In the genomic region with DNA sequence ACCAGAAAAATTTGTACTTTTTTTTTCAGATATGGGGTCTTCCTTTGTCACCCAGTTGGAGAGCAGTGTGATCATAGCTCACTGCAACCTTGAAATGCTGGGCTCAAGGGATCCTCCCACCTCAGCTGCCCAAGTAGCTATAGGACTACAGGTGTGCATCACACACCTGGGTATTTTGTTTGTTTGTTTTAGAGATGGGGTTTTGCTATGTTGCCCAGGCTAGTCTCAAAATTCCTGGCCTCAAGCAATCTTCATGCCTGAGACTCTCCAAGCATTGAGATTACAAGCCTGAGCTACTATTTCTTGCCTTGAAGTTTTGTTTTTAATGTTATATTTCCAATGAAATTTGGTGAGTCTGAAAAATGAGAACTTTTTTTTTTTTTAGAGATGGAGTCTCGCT, we compare ENCODE assay signal across 15 cellular contexts.
DNase-seq lines count a peak whose midpoint lies in the region; ATAC-seq and TF ChIP-seq lines count a peak whose summit lies in the region.
"Had no signal": no experiment of that assay in that cellular context is flagged by ENCODE, and none has a peak within 500 bp of the region (broad histone marks: within the 10 kb centered on the region; RNA-seq: fewer than 3 reads in every experiment).

No MANE protein-coding gene starts in this region.

- no peak overlapping the region; the same call in 1 of the 2 replicates for H3K9ac ChIP-seq in PC-3 (ENCODE audit: low read length)
- H3K9ac ChIP-seq: SK-N-SH had no signal

- no peaks in the 10 kb centered on the region for H3K36me3 ChIP-seq in PC-3 (ENCODE audit: low read depth, low read length)
- H3K36me3 ChIP-seq in CD8-positive, alpha-beta T cell (ENCODE audit: insufficient read depth, low read length) = no peaks in the 10 kb centered on the region

- H3K27ac ChIP-seq in PC-3 (ENCODE audit: low read length) (peak overlapping the region; percentile 64), epithelial cell of prostate (peak overlapping the region; percentile 49)
- H3K27ac ChIP-seq in CD8-positive, alpha-beta T cell (ENCODE audit: low read depth, low read length) = no peak overlapping the region

- no peak overlapping the region for H3K27ac Mint-ChIP-seq in CD8-positive, alpha-beta T cell
- H3K27ac Mint-ChIP-seq: B cell, CD14-positive monocyte, GM23338 had no signal

- H2AFZ ChIP-seq in PC-3 (ENCODE audit: low read length) = no peak overlapping the region
- H2AFZ ChIP-seq: GM23338 had no signal

- POLR2A ChIA-PET in PC-3 (lab: Charles Lee; ENCODE audit: unreplicated experiment) = no interaction called here
- POLR2A ChIA-PET in CD8-positive, alpha-beta T cell (lab: Charles Lee) = no interaction called here

- no peaks in the 10 kb centered on the region for H3K79me2 ChIP-seq in PC-3 (ENCODE audit: low read length)

- TF ChIP-seq CTCF in PC-3 (conservative IDR thresholded peaks at IDR 0.05; ENCODE audit: low read depth, low read length) = no peak
- TF ChIP-seq CTCF in CD8-positive, alpha-beta T cell (IDR thresholded peaks at IDR 0.05) = no peak

- CTCF ChIA-PET in PC-3 (lab: Charles Lee) = no interaction called here
- CTCF ChIA-PET in CD8-positive, alpha-beta T cell (lab: Charles Lee) = no interaction called here

- no peaks in the 10 kb centered on the region for H3K36me3 Mint-ChIP-seq in CD8-positive, alpha-beta T cell
- H3K36me3 Mint-ChIP-seq: CD14-positive monocyte had no signal

- ATAC-seq in PC-3 (no peak), GM18870 (IDR thresholded peaks at IDR 0.05; ENCODE audit: unreplicated experiment) (no peak)
- ATAC-seq in CD8-positive, alpha-beta T cell = no peak
- ATAC-seq: GM23338 had no signal

- H3K4me1 Mint-ChIP-seq in CD8-positive, alpha-beta T cell (ENCODE audit: low read depth) = no peaks in the 10 kb centered on the region
- H3K4me1 Mint-ChIP-seq: B cell, CD14-positive monocyte, GM23338 had no signal

- intact Hi-C loops in PC-3 (cut with micrococcal nuclease) = no loop called here
- intact Hi-C loops in CD8-positive, alpha-beta T cell (cut with DNase I, micrococcal nuclease) = no loop called here

- peaks cover 18% of the 10 kb centered on the region for H3K4me1 ChIP-seq in PC-3 (ENCODE audit: insufficient read depth, low read length)
- H3K4me1 ChIP-seq in CD8-positive, alpha-beta T cell (ENCODE audit: insufficient read depth, low read length) = no peaks in the 10 kb centered on the region

- H3F3A ChIP-seq in PC-3 (ENCODE audit: low read length, unreplicated experiment) = no peaks in the 10 kb centered on the region

- H3K9me2 ChIP-seq in PC-3 (replicated peaks; ENCODE audit: low read length) = no peaks in the 10 kb centered on the region
- H3K9me2 ChIP-seq: SK-N-SH had no signal

- peak; percentile 47 for DNase-seq in NCI-H748 (lab: John Stamatoyannopoulos, UW; ENCODE audit: unreplicated experiment)
- no peak for DNase-seq in NCI-H748 treated with DMSO at 0.1 percent for 48 hours (lab: John Stamatoyannopoulos, UW)
- DNase-seq in PC-3 = no peak
- DNase-seq in epithelial cell of prostate (ENCODE audit: low read depth, low spot score) = no peak
- DNase-seq in CD8-positive, alpha-beta T cell = no peak
- DNase-seq in putamen (ENCODE audit: low spot score) = no peak
- DNase-seq: DMS79 treated with DMSO at 0.1 percent for 48 hours, NCI-H187 treated with DMSO at 0.1 percent for 48 hours, NCI-H2107, SK-N-SH, T-helper 2 cell had no signal

- H3K4me3 ChIP-seq in PC-3 (ENCODE audit: low read length) = no peak overlapping the region
- H3K4me3 ChIP-seq in CD8-positive, alpha-beta T cell (ENCODE audit: low read depth, low read length) = no peak overlapping the region
- H3K4me3 ChIP-seq: GM23338 had no signal

- H3K27me3 ChIP-seq in PC-3 (ENCODE audit: low read length) = no peaks in the 10 kb centered on the region
- H3K27me3 ChIP-seq in CD8-positive, alpha-beta T cell (ENCODE audit: insufficient read depth, low read length) = no peaks in the 10 kb centered on the region

- BruUV-seq in PC-3 (replicated peaks; lab: Mats Ljungman, UMichigan) = no TSS peak

- H3K4me3 Mint-ChIP-seq in CD8-positive, alpha-beta T cell = no peak overlapping the region
- H3K4me3 Mint-ChIP-seq: B cell, CD14-positive monocyte, GM23338 had no signal

- no peaks in the 10 kb centered on the region for H4K20me1 ChIP-seq in PC-3 (ENCODE audit: low read length)

- H3K9me3 Mint-ChIP-seq in CD8-positive, alpha-beta T cell = no peaks in the 10 kb centered on the region

- no peaks in the 10 kb centered on the region for H3K27me3 Mint-ChIP-seq in CD8-positive, alpha-beta T cell (ENCODE audit: low read depth)
- H3K27me3 Mint-ChIP-seq: B cell had no signal

- no peaks in the 10 kb centered on the region for H3K9me3 ChIP-seq in PC-3 (ENCODE audit: low read length)
- H3K9me3 ChIP-seq in CD8-positive, alpha-beta T cell (ENCODE audit: low read length) = no peaks in the 10 kb centered on the region
- H3K9me3 ChIP-seq: SK-N-SH had no signal

- peak overlapping the region; percentile 46; the same call in 1 of the 2 replicates for H3K4me2 ChIP-seq in PC-3 (ENCODE audit: low read length)
- H3K4me2 ChIP-seq: GM23338, SK-N-SH had no signal
